In genomic region chr19:31073485-31074221, GRCh38 we compare ENCODE assay signal across 18 cellular contexts.
"Had no signal": no experiment of that assay in that cellular context is flagged by ENCODE, and none has a peak within 500 bp of the region (broad histone marks: within the 10 kb centered on the region; RNA-seq: fewer than 3 reads in every experiment).

No MANE protein-coding gene starts in this region.

- H3K9ac ChIP-seq: parathyroid adenoma had no signal

- H3K4me1 ChIP-seq: ascending aorta, parathyroid adenoma, sigmoid colon had no signal

- H3K27ac ChIP-seq: ascending aorta, parathyroid adenoma, sigmoid colon, thoracic aorta had no signal

- H3K79me2 ChIP-seq: parathyroid adenoma had no signal

- DNase-seq: activated CD4-positive, alpha-beta T cell treated with anti-CD3 and anti-CD28 coated beads, Interleukin-2, amount 10 ng/mL, durations not matched to agents 7 days and 5 days; activated CD4-positive, CD25-positive, alpha-beta regulatory T cell; activated CD8-positive, alpha-beta memory T cell treated with anti-CD3 and anti-CD28 coated beads, Interleukin-2, amount 50 U/mL, for 4 hours; activated effector memory CD4-positive, alpha-beta T cell treated with anti-CD3 and anti-CD28 coated beads, Interleukin-2, amount 50 U/mL, for 16 hours; activated T-cell treated with anti-CD3 and anti-CD28 coated beads, Interleukin-2, amount 50 U/mL, for 4 hours; dorsolateral prefrontal cortex; hippocampal formation; sigmoid colon; stimulated activated CD4-positive, alpha-beta T cell treated with anti-CD3 and anti-CD28 coated beads, Interleukin-4, amount 100 ng/mL, for 4 hours; T-cell had no signal

- H2AFZ ChIP-seq: parathyroid adenoma had no signal

- FAIRE-seq: keratinocyte had no signal

- ATAC-seq: activated T-cell treated with anti-CD3 and anti-CD28 coated beads, Interleukin-2, amount 50 U/mL, for 4 hours; left lobe of liver; SK-N-SH treated with all-trans-retinoic acid at 6 μM for 48 hours; stimulated activated memory B cell treated with anti-CD40 and anti-IgM and Interleukin-4, amounts not matched to agents 10 μg/mL and 1 μg/mL and 100 μg/mL, for 72 hours; T-cell had no signal

- H3K27me3 ChIP-seq: ascending aorta, sigmoid colon had no signal

- H3K36me3 ChIP-seq: ascending aorta, sigmoid colon, thoracic aorta had no signal

- H3K4me3 ChIP-seq: ascending aorta, dorsolateral prefrontal cortex, lung, sigmoid colon, thoracic aorta had no signal

- H3K9me3 ChIP-seq: ascending aorta, sigmoid colon, thoracic aorta had no signal
